27 cellular contexts compared by ENCODE assay signal in genomic region chr1:171265686-171266085, GRCh38. TPM values are rescaled to one million over a fixed set of nuclear protein-coding genes. Genes with fewer than 3 reads are reported as not detected.
"Had no signal": no experiment of that assay in that cellular context is flagged by ENCODE, and none has a peak within 500 bp of the region (broad histone marks: within the 10 kb centered on the region; RNA-seq: fewer than 3 reads in every experiment).

No MANE protein-coding gene starts in this region.

- H3K36me3 Mint-ChIP-seq: mesothelial cell of epicardium; naive thymus-derived CD4-positive, alpha-beta T cell; natural killer cell treated with Interleukin-12 subunit alpha and Interleukin-12 subunit beta and Interleukin-15 and Interleukin-18, amount 100 ng/mL, for 72 hours; stimulated activated memory B cell treated with anti-CD40 and anti-IgM and Interleukin-4, amounts not matched to agents 10 μg/mL and 1 μg/mL and 100 μg/mL, for 72 hours; type B pancreatic cell had no signal

- H3K4me1 Mint-ChIP-seq: naive thymus-derived CD4-positive, alpha-beta T cell; stimulated activated memory B cell treated with anti-CD40 and anti-IgM and Interleukin-4, amounts not matched to agents 10 μg/mL and 1 μg/mL and 100 μg/mL, for 72 hours; stimulated activated naive CD8-positive, alpha-beta T cell treated with anti-CD3 and anti-CD28 coated beads, Interleukin-15, amount 100 ng/mL, for 72 hours had no signal

- ATAC-seq: mucosa of descending colon; naive thymus-derived CD4-positive, alpha-beta T cell; natural killer cell treated with Interleukin-12 subunit alpha and Interleukin-12 subunit beta and Interleukin-15 and Interleukin-18, amount 100 ng/mL, for 72 hours; stimulated activated memory B cell treated with anti-CD40 and anti-IgM and Interleukin-4, amounts not matched to agents 10 μg/mL and 1 μg/mL and 100 μg/mL, for 72 hours; stimulated activated naive CD8-positive, alpha-beta T cell treated with anti-CD3 and anti-CD28 coated beads, Interleukin-15, amount 100 ng/mL, for 72 hours had no signal

- H3K27ac ChIP-seq: left ventricle myocardium inferior, ovary, right atrium auricular region, right lobe of liver, tibial nerve, uterus had no signal

- H3K36me3 ChIP-seq: left ventricle myocardium inferior, ovary, right atrium auricular region, right lobe of liver, tibial nerve, uterus had no signal

- H3K4me1 ChIP-seq: left ventricle myocardium inferior, right atrium auricular region, right lobe of liver, tibial nerve, uterus had no signal

- H3K4me3 Mint-ChIP-seq: mesothelial cell of epicardium; naive thymus-derived CD4-positive, alpha-beta T cell; natural killer cell treated with Interleukin-12 subunit alpha and Interleukin-12 subunit beta and Interleukin-15 and Interleukin-18, amount 100 ng/mL, for 72 hours; stimulated activated memory B cell treated with anti-CD40 and anti-IgM and Interleukin-4, amounts not matched to agents 10 μg/mL and 1 μg/mL and 100 μg/mL, for 72 hours; stimulated activated naive CD8-positive, alpha-beta T cell treated with anti-CD3 and anti-CD28 coated beads, Interleukin-15, amount 100 ng/mL, for 72 hours; type B pancreatic cell had no signal

- H3K4me3 ChIP-seq: left ventricle myocardium inferior, lung, mucosa of descending colon, ovary, right atrium auricular region, right lobe of liver, smooth muscle cell, tibial nerve, uterus had no signal

- FAIRE-seq: islet of Langerhans had no signal

- H3K27me3 ChIP-seq: ovary, right atrium auricular region, right lobe of liver, tibial nerve, uterus had no signal

- H3K9me3 ChIP-seq: left ventricle myocardium inferior, mucosa of descending colon, ovary, right atrium auricular region, right lobe of liver, tibial nerve, uterus had no signal

- H3K9me3 Mint-ChIP-seq: mesothelial cell of epicardium; naive thymus-derived CD4-positive, alpha-beta T cell; natural killer cell treated with Interleukin-12 subunit alpha and Interleukin-12 subunit beta and Interleukin-15 and Interleukin-18, amount 100 ng/mL, for 72 hours; stimulated activated memory B cell treated with anti-CD40 and anti-IgM and Interleukin-4, amounts not matched to agents 10 μg/mL and 1 μg/mL and 100 μg/mL, for 72 hours; stimulated activated naive CD8-positive, alpha-beta T cell treated with anti-CD3 and anti-CD28 coated beads, Interleukin-15, amount 100 ng/mL, for 72 hours; type B pancreatic cell had no signal

- H3K27ac Mint-ChIP-seq: mesothelial cell of epicardium; naive thymus-derived CD4-positive, alpha-beta T cell; natural killer cell treated with Interleukin-12 subunit alpha and Interleukin-12 subunit beta and Interleukin-15 and Interleukin-18, amount 100 ng/mL, for 72 hours; progenitor cell of endocrine pancreas; stimulated activated memory B cell treated with anti-CD40 and anti-IgM and Interleukin-4, amounts not matched to agents 10 μg/mL and 1 μg/mL and 100 μg/mL, for 72 hours; type B pancreatic cell had no signal

- DNase-seq: left ventricle myocardium inferior; mesendoderm; mucosa of descending colon; naive thymus-derived CD4-positive, alpha-beta T cell; ovary; right lobe of liver; stimulated activated CD4-positive, alpha-beta T cell treated with anti-CD3 and anti-CD28 coated beads, Interleukin-1b, Interleukin-23, amount 100 ng/mL, for 48 hours; stimulated activated CD4-positive, alpha-beta T cell treated with anti-CD3 and anti-CD28 coated beads, Interleukin-2, amount 100 ng/mL, for 48 hours; stimulated activated CD4-positive, alpha-beta T cell treated with anti-CD3 and anti-CD28 coated beads, Interleukin-4, amount 100 ng/mL, for 4 hours; stimulated activated CD8-positive, alpha-beta memory T cell treated with anti-CD3 and anti-CD28 coated beads, Interleukin-4, amount 100 ng/mL, for 48 hours; stimulated activated naive CD4-positive, alpha-beta T cell treated with Interleukin-2 at 50 U/mL for 16 hours; stimulated activated naive CD8-positive, alpha-beta T cell treated with anti-CD3 and anti-CD28 coated beads, Interleukin-15, amount 100 ng/mL, for 72 hours; substantia nigra; uterus had no signal

RNA-seq across cellular contexts. Expression of gene FMO1, which starts 17.4 kb away (rescaled TPM):
- total RNA-seq: kidney epithelial cell; mesothelial cell of epicardium; mucosa of descending colon; naive thymus-derived CD4-positive, alpha-beta T cell; natural killer cell treated with Interleukin-12 subunit alpha and Interleukin-12 subunit beta and Interleukin-15 and Interleukin-18, amount 100 ng/mL, for 72 hours; pulmonary artery endothelial cell; smooth muscle cell had no signal
- polyA plus RNA-seq: naive thymus-derived CD4-positive, alpha-beta T cell; neural cell; smooth muscle cell had no signal

RNA-seq across cellular contexts. Expression of gene FMO4, which starts 48.3 kb away (rescaled TPM):
- polyA plus RNA-seq: neural cell had no signal
